In genomic region chr3:66416556-66417304, GRCh38 we compare ENCODE assay signal across 11 cellular contexts.
DNase-seq lines count a peak whose midpoint lies in the region; ATAC-seq, FAIRE-seq and TF ChIP-seq lines count a peak whose summit lies in the region.
"Had no signal": no experiment of that assay in that cellular context is flagged by ENCODE, and none has a peak within 500 bp of the region (broad histone marks: within the 10 kb centered on the region; RNA-seq: fewer than 3 reads in every experiment).

No MANE protein-coding gene starts in this region.

- H3K4me2 ChIP-seq in H1 (ENCODE audit: insufficient read depth in 1 of 2, low read depth in 2 of 2, low read length in 2 of 2): no peak overlapping the region
- H3K4me2 ChIP-seq in GM23248 (ENCODE audit: unreplicated experiment): no peak overlapping the region
- no peak overlapping the region for H3K4me2 ChIP-seq in PC-3 (ENCODE audit: low read length)

- no peak overlapping the region for H2BK120ac ChIP-seq in H1 (replicated peaks; ENCODE audit: low read depth, low read length)

- H2BK12ac ChIP-seq in H1 (ENCODE audit: low read depth, low read length): no peak overlapping the region

- H3K36me3 ChIP-seq in heart right ventricle: peaks cover 0 to 46% (median 16%) of the 10 kb centered on the region in 9 donors
- peaks cover 29 to 68% (median 54%) of the 10 kb centered on the region in 4 experiments; a peak in 7 of 8 replicates for H3K36me3 ChIP-seq in H1 (ENCODE audit: control insufficient read depth in 2 of 4, insufficient read depth in 4 of 4, low read length in 3 of 4)
- H3K36me3 ChIP-seq in muscle layer of duodenum (ENCODE audit: control insufficient read depth in 1 of 2, insufficient read depth in 2 of 2, low read length in 2 of 2): peaks cover 23 to 25% of the 10 kb centered on the region in 2 donors
- H3K36me3 ChIP-seq in vagina: peaks cover 0 to 16% of the 10 kb centered on the region in 2 donors
- H3K36me3 ChIP-seq in GM23248 (ENCODE audit: low read depth): no peaks in the 10 kb centered on the region
- H3K36me3 ChIP-seq in PC-3 (ENCODE audit: low read depth, low read length): no peaks in the 10 kb centered on the region

- H3K9ac ChIP-seq in H1 (replicated peaks in 1 of 4; ENCODE audit: extremely low read depth in 1 of 4, low read depth in 3 of 4, low read length in 3 of 4) (no peak overlapping the region), GM23248 (no peak overlapping the region), PC-3 (ENCODE audit: low read length) (no peak overlapping the region)

- H4K5ac ChIP-seq in H1 (ENCODE audit: insufficient read length, low read depth, low read length): no peak overlapping the region

- no peak for TF ChIP-seq EP300 in H1 (IDR thresholded peaks at IDR 0.05; ENCODE audit: borderline replicate concordance in 1 of 2, low read depth in 2 of 2, low read length in 2 of 2)

- ATAC-seq in heart right ventricle (no peak), Right ventricle myocardium superior (ENCODE audit: poor library complexity) (no peak), PC-3 (no peak)
- ATAC-seq: naive thymus-derived CD8-positive, alpha-beta T cell had no signal

- H4K8ac ChIP-seq in H1 (ENCODE audit: extremely low read depth, insufficient read depth, low read length): no peak overlapping the region

- TF ChIP-seq RAD21 in H1 (IDR thresholded peaks at IDR 0.05 in 1 of 2, conservative IDR thresholded peaks at IDR 0.05 in 1 of 2; ENCODE audit: low read depth in 2 of 2, low read length in 2 of 2): no peak

- no peak overlapping the region for H3K23ac ChIP-seq in H1 (ENCODE audit: insufficient read length)

- no peak overlapping the region for H3K56ac ChIP-seq in H1 (replicated peaks; ENCODE audit: insufficient read length, low read depth, low read length)

- H2BK15ac ChIP-seq in H1 (ENCODE audit: low read length): no peak overlapping the region

- peak overlapping the region; percentile 25; the same call in 1 of the 2 replicates for H3K18ac ChIP-seq in H1 (ENCODE audit: extremely low read depth, low read length)

- no peak overlapping the region for H4K91ac ChIP-seq in H1 (replicated peaks; ENCODE audit: insufficient read length, low read length)

- POLR2A ChIA-PET in H1 (lab: Charles Lee; ENCODE audit: partially characterized antibody) (no interaction called here), PC-3 (lab: Charles Lee; ENCODE audit: unreplicated experiment) (no interaction called here)

- no peak for TF ChIP-seq CTCF in heart right ventricle (IDR thresholded peaks at IDR 0.05)
- TF ChIP-seq CTCF in H1 (IDR thresholded peaks at IDR 0.05; ENCODE audit: control extremely low read depth in 1 of 3, insufficient read depth in 1 of 3, low read depth in 1 of 3, low read length in 3 of 3): no peak
- no peak for TF ChIP-seq CTCF in vagina (IDR thresholded peaks at IDR 0.05)
- TF ChIP-seq CTCF in PC-3 (conservative IDR thresholded peaks at IDR 0.05; ENCODE audit: low read depth, low read length): no peak

- no peak for FAIRE-seq in H1 (lab: Jason Lieb, UNC)

- in situ Hi-C loops in GM23248 (cut with MboI): no loop called here

- peak overlapping the region; percentile 42 to 78 (median 66) for H3K27ac ChIP-seq in heart right ventricle
- H3K27ac ChIP-seq in H1 (ENCODE audit: low read depth, low read length): 0 out of 2 replicates have a peak overlapping the region, but pooled peaks have one; percentile 12
- peak overlapping the region; percentile 14 for H3K27ac ChIP-seq in muscle layer of duodenum (ENCODE audit: low read length)
- peak overlapping the region; percentile 16 for H3K27ac ChIP-seq in vagina
- no peak overlapping the region for H3K27ac ChIP-seq in GM23248
- no peak overlapping the region for H3K27ac ChIP-seq in PC-3 (ENCODE audit: low read length)

- H3F3A ChIP-seq in GM23248 (ENCODE audit: insufficient read depth) (peaks cover 6% of the 10 kb centered on the region), PC-3 (ENCODE audit: low read length, unreplicated experiment) (no peaks in the 10 kb centered on the region)

- WGBS in heart right ventricle, 2 donors: 70 to 71% methylated on average over 14 of the region's 14 CpGs
- 91% methylated on average over 14 of the region's 14 CpGs; no CpG with 5 or more reads in 1 of the 2 experiments for WGBS in H1 (ENCODE audit: extremely low coverage in 1 of 2, insufficient coverage in 1 of 2, insufficient read length in 1 of 2, insufficient replicate concordance in 2 of 2, low coverage in 1 of 2, low lambda C conversion rate in 2 of 2, missing lambda C conversion rate in 1 of 2), 2 experiments
- 76% methylated on average over 14 of the region's 14 CpGs for WGBS in GM23248 (ENCODE audit: low coverage in 1 of 2, low lambda C conversion rate in 2 of 2, missing lambda C conversion rate in 2 of 2), 2 experiments

- H3K79me2 ChIP-seq in H1 (ENCODE audit: control insufficient read depth in 1 of 2, insufficient read depth in 2 of 2, low read length in 2 of 2) (peaks cover 7 to 82% of the 10 kb centered on the region in 2 experiments; a peak in 3 of 4 replicates), GM23248 (ENCODE audit: insufficient read depth) (no peaks in the 10 kb centered on the region), PC-3 (ENCODE audit: low read length) (no peaks in the 10 kb centered on the region)

- H3K4me1 ChIP-seq in heart right ventricle (peaks cover 12 to 79% (median 52%) of the 10 kb centered on the region in 9 donors), H1 (replicated peaks in 1 of 4; ENCODE audit: control insufficient read depth in 3 of 4, insufficient read depth in 4 of 4, low read length in 3 of 4) (peaks cover 4 to 20% (median 7%) of the 10 kb centered on the region in 4 experiments; a peak in 5 of 7 replicates), muscle layer of duodenum (ENCODE audit: control insufficient read depth in 1 of 2, insufficient read depth in 2 of 2, low read length in 2 of 2) (peaks cover 0 to 60% of the 10 kb centered on the region in 2 donors), vagina (peaks cover 33% of the 10 kb centered on the region), GM23248 (ENCODE audit: insufficient read depth) (peaks cover 23% of the 10 kb centered on the region), PC-3 (ENCODE audit: insufficient read depth, low read length) (no peaks in the 10 kb centered on the region)

- peaks cover 0 to 9% (median 3%) of the 10 kb centered on the region in 11 donors for H3K9me3 ChIP-seq in heart right ventricle
- H3K9me3 ChIP-seq in H1 (ENCODE audit: insufficient read depth in 2 of 2, low read depth in 1 of 2, low read length in 1 of 2): peaks cover 10 to 15% of the 10 kb centered on the region in 2 experiments
- H3K9me3 ChIP-seq in muscle layer of duodenum (ENCODE audit: control insufficient read depth in 1 of 2, low read length in 2 of 2): no peaks in the 10 kb centered on the region
- no peaks in the 10 kb centered on the region for H3K9me3 ChIP-seq in vagina
- no peaks in the 10 kb centered on the region for H3K9me3 ChIP-seq in GM23248 (ENCODE audit: low read depth)
- no peaks in the 10 kb centered on the region for H3K9me3 ChIP-seq in PC-3 (ENCODE audit: low read length)

- H2AK5ac ChIP-seq in H1 (ENCODE audit: low read depth, low read length): no peak overlapping the region

- no peak overlapping the region for H3K4me3 ChIP-seq in heart right ventricle
- H3K4me3 ChIP-seq in H1 (ENCODE audit: extremely low read depth in 1 of 4, insufficient read depth in 2 of 4, low read depth in 3 of 4, low read length in 4 of 4): no peak overlapping the region
- peak overlapping the region in 1 of 2 donors; percentile 22 for H3K4me3 ChIP-seq in muscle layer of duodenum (ENCODE audit: low read depth in 1 of 2, low read length in 2 of 2)
- no peak overlapping the region for H3K4me3 ChIP-seq in vagina
- no peak overlapping the region for H3K4me3 ChIP-seq in GM23248
- no peak overlapping the region for H3K4me3 ChIP-seq in PC-3 (ENCODE audit: low read length)

- no peak overlapping the region for H2AFZ ChIP-seq in H1 (ENCODE audit: low read length)
- no peak overlapping the region for H2AFZ ChIP-seq in GM23248
- H2AFZ ChIP-seq in PC-3 (ENCODE audit: low read length): no peak overlapping the region

- no peak overlapping the region for H3K14ac ChIP-seq in H1 (ENCODE audit: insufficient read length)

- peaks cover 28% of the 10 kb centered on the region for H3K79me1 ChIP-seq in H1 (ENCODE audit: low read depth, low read length)

- intact Hi-C loops in heart right ventricle (cut with DNase I) (loop anchor here in 3 of 10 donors (5.0 to 10.0 kb wide), 3 partner anchors 66 to 88 kb away; partner anchors contain the start of gene LRIG1 (in 1 of the 3)), Right ventricle myocardium superior (cut with DNase I) (no loop called here), vagina (cut with DNase I) (no loop called here), PC-3 (cut with micrococcal nuclease) (no loop called here)

- no peak for TF ChIP-seq POLR2A in H1 (IDR thresholded peaks at IDR 0.05; ENCODE audit: control extremely low read depth in 1 of 2, low read depth in 2 of 2, low read length in 2 of 2)
- no peak for TF ChIP-seq POLR2A in vagina (IDR thresholded peaks at IDR 0.05)

- no TSS peak for BruUV-seq in PC-3 (replicated peaks; lab: Mats Ljungman, UMichigan)

- CTCF ChIA-PET in H1 (lab: Charles Lee; ENCODE audit: partially characterized antibody): interaction anchor here (0.7 to 1.4 kb wide), 4 partner anchors 9 to 403 kb away, joined by 3 to 4 read pairs (median 4); no protein-coding TSS in a partner anchor
- CTCF ChIA-PET in PC-3 (lab: Charles Lee): no interaction called here

- H4K20me1 ChIP-seq in H1 (replicated peaks in 1 of 2; ENCODE audit: control insufficient read depth in 1 of 2, insufficient read depth in 2 of 2, low read length in 2 of 2) (peaks cover 9 to 17% of the 10 kb centered on the region in 2 experiments), GM23248 (ENCODE audit: insufficient read depth) (no peaks in the 10 kb centered on the region), PC-3 (ENCODE audit: low read length) (no peaks in the 10 kb centered on the region)

- DNase-seq in heart right ventricle (no peak), Right ventricle myocardium superior (no peak), H1 (ENCODE audit: low read depth in 1 of 2, low spot score in 2 of 2) (no peak), vagina (ENCODE audit: extremely low spot score in 2 of 2) (no peak), GM23248 (no peak), PC-3 (no peak), OCI-M2 (lab: John Stamatoyannopoulos, UW; ENCODE audit: unreplicated experiment) (no peak)
- DNase-seq: activated CD8-positive, alpha-beta memory T cell treated with anti-CD3 and anti-CD28 coated beads, Interleukin-2, amount 50 U/mL, for 48 hours; H7; naive thymus-derived CD8-positive, alpha-beta T cell had no signal

- H3K4ac ChIP-seq in H1 (replicated peaks; ENCODE audit: insufficient read length, low read depth, low read length): no peak overlapping the region

- H3K27me3 ChIP-seq in heart right ventricle (no peaks in the 10 kb centered on the region), H1 (replicated peaks in 1 of 4; ENCODE audit: control insufficient read depth in 3 of 4, extremely low read depth in 1 of 4, insufficient read depth in 3 of 4, low read length in 3 of 4) (no peaks in the 10 kb centered on the region), muscle layer of duodenum (ENCODE audit: low read depth, low read length) (no peaks in the 10 kb centered on the region), vagina (no peaks in the 10 kb centered on the region), GM23248 (replicated peaks; ENCODE audit: insufficient read depth) (no peaks in the 10 kb centered on the region), PC-3 (ENCODE audit: low read length) (no peaks in the 10 kb centered on the region)

- no peaks in the 10 kb centered on the region for H3K23me2 ChIP-seq in H1 (ENCODE audit: low read depth, low read length)

- H2BK5ac ChIP-seq in H1 (ENCODE audit: low read depth, low read length): peak overlapping the region; percentile 18; the same call in 1 of the 2 replicates

- H2BK20ac ChIP-seq in H1 (ENCODE audit: low read length): no peak overlapping the region

- H3K9me2 ChIP-seq in GM23248 (ENCODE audit: insufficient read depth) (no peaks in the 10 kb centered on the region), PC-3 (replicated peaks; ENCODE audit: low read length) (no peaks in the 10 kb centered on the region)

Comparison
In these comparisons a context has a peak if more than half of its experiments do, and no peak if none do; other contexts are left out.
1. H3K27ac ChIP-seq: peak in heart right ventricle (10 of 10), H1 (single experiment), muscle layer of duodenum (single experiment) and vagina (single experiment); none in GM23248 (single experiment) and PC-3 (single experiment).